In the genomic region with DNA sequence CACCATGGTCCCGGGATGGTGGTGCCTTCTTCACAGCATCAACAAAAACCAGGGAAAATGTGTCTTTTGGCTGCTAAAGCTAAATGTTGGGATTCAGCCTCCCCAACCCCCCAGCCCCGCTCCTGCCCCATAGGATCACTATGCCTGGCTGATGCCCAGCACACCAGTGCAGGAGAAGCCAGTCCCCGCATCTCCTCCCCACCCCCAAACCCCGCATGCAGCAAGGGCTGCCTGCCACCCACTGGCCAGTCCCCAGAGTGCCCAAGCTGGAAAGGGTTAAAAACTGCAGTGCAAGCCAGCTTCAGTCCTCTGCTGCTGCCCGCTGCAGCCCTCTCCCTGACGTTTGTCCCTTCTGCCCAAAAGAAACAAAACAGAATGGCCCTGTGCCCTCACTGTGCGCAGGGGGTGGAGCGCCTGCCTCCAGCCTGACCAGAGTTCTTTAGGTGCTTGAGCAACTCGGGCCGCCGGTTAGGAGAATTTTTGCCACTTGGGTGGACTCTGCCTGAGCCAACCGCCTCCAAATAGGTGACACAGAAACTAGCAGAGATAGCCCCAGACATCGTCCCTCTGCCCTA, we compare ENCODE assay signal across 1 cellular context.
TF ChIP-seq lines count a peak whose summit lies in the region.

No MANE protein-coding gene starts in this region.

TF ChIP-seq in IMR-90, 13 proteins besides CTCF, POLR2A, EP300 and RAD21:
- TF ChIP-seq MAZ (IDR thresholded peaks at IDR 0.05; ENCODE audit: borderline replicate concordance, low read depth, low read length) (no peak), SMC3 (IDR thresholded peaks at IDR 0.05; ENCODE audit: low read depth, low read length) (no peak), BHLHE40 (IDR thresholded peaks at IDR 0.05; ENCODE audit: low read depth, low read length) (no peak), USF2 (IDR thresholded peaks at IDR 0.05; ENCODE audit: low read depth, low read length) (no peak), NFE2L2 (IDR thresholded peaks at IDR 0.05; ENCODE audit: low read depth, low read length) (no peak), FOS (IDR thresholded peaks at IDR 0.05; ENCODE audit: low read depth, low read length) (no peak)
